In the genomic region with DNA sequence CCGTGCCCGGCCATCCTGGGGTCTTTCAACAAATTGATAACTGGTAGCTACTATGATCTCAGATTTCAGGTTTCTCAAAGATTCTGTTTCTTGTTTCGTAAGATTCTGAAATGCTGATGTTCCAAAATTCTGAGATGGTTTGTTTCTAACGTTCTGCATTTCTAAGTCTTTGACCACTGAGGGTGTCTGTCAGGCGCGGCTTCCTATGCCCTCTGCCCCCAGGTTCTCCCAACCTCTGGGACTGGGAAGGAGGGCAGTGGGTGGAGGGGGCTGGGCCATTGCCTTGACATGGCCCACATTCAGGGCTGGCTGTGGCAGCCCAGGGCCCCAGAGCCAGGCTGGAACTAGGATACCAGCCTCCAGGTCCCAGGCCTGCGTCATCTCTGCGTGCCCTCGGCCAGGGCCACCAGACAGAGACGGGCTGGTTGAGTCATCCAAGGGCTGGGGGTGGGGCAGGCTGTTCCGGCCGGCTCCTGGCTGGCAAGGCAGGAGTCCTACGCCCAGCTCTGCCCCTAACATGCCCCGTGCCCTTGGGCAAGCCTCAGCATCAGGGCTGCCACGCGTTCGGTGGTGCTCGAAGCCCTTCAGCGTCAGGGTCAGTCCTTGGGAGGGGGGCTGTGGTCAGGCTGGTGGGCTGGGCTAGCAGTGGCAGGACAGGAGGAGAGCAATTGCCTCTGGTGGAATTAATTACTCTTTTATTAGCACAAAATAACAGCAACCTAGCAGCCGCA, we compare ENCODE assay signal across 1 cellular context.
TF ChIP-seq lines count a peak whose summit lies in the region.

No MANE protein-coding gene starts in this region.

TF ChIP-seq in GM23338, 12 proteins besides CTCF, POLR2A, EP300 and RAD21 (continued from another document):
- TF ChIP-seq, protein P1, sequence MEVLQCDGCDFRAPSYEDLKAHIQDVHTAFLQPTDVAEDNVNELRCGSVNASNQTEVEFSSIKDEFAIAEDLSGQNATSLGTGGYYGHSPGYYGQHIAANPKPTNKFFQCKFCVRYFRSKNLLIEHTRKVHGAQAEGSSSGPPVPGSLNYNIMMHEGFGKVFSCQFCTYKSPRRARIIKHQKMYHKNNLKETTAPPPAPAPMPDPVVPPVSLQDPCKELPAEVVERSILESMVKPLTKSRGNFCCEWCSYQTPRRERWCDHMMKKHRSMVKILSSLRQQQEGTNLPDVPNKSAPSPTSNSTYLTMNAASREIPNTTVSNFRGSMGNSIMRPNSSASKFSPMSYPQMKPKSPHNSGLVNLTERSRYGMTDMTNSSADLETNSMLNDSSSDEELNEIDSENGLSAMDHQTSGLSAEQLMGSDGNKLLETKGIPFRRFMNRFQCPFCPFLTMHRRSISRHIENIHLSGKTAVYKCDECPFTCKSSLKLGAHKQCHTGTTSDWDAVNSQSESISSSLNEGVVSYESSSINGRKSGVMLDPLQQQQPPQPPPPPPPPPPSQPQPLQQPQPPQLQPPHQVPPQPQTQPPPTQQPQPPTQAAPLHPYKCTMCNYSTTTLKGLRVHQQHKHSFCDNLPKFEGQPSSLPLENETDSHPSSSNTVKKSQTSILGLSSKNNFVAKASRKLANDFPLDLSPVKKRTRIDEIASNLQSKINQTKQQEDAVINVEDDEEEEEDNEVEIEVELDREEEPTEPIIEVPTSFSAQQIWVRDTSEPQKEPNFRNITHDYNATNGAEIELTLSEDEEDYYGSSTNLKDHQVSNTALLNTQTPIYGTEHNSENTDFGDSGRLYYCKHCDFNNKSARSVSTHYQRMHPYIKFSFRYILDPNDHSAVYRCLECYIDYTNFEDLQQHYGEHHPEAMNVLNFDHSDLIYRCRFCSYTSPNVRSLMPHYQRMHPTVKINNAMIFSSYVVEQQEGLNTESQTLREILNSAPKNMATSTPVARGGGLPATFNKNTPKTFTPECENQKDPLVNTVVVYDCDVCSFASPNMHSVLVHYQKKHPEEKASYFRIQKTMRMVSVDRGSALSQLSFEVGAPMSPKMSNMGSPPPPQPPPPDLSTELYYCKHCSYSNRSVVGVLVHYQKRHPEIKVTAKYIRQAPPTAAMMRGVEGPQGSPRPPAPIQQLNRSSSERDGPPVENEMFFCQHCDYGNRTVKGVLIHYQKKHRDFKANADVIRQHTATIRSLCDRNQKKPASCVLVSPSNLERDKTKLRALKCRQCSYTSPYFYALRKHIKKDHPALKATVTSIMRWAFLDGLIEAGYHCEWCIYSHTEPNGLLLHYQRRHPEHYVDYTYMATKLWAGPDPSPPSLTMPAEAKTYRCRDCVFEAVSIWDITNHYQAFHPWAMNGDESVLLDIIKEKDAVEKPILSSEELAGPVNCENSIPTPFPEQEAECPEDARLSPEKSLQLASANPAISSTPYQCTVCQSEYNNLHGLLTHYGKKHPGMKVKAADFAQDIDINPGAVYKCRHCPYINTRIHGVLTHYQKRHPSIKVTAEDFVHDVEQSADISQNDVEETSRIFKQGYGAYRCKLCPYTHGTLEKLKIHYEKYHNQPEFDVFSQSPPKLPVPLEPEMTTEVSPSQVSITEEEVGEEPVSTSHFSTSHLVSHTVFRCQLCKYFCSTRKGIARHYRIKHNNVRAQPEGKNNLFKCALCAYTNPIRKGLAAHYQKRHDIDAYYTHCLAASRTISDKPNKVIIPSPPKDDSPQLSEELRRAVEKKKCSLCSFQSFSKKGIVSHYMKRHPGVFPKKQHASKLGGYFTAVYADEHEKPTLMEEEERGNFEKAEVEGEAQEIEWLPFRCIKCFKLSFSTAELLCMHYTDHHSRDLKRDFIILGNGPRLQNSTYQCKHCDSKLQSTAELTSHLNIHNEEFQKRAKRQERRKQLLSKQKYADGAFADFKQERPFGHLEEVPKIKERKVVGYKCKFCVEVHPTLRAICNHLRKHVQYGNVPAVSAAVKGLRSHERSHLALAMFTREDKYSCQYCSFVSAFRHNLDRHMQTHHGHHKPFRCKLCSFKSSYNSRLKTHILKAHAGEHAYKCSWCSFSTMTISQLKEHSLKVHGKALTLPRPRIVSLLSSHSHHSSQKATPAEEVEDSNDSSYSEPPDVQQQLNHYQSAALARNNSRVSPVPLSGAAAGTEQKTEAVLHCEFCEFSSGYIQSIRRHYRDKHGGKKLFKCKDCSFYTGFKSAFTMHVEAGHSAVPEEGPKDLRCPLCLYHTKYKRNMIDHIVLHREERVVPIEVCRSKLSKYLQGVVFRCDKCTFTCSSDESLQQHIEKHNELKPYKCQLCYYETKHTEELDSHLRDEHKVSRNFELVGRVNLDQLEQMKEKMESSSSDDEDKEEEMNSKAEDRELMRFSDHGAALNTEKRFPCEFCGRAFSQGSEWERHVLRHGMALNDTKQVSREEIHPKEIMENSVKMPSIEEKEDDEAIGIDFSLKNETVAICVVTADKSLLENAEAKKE (CRISPR knock-in tag; IDR thresholded peaks at IDR 0.05), result no peak
- no peak for TF ChIP-seq CREB1 (CRISPR knock-in tag; IDR thresholded peaks at IDR 0.05; ENCODE audit: low read depth)
- TF ChIP-seq, protein P2, sequence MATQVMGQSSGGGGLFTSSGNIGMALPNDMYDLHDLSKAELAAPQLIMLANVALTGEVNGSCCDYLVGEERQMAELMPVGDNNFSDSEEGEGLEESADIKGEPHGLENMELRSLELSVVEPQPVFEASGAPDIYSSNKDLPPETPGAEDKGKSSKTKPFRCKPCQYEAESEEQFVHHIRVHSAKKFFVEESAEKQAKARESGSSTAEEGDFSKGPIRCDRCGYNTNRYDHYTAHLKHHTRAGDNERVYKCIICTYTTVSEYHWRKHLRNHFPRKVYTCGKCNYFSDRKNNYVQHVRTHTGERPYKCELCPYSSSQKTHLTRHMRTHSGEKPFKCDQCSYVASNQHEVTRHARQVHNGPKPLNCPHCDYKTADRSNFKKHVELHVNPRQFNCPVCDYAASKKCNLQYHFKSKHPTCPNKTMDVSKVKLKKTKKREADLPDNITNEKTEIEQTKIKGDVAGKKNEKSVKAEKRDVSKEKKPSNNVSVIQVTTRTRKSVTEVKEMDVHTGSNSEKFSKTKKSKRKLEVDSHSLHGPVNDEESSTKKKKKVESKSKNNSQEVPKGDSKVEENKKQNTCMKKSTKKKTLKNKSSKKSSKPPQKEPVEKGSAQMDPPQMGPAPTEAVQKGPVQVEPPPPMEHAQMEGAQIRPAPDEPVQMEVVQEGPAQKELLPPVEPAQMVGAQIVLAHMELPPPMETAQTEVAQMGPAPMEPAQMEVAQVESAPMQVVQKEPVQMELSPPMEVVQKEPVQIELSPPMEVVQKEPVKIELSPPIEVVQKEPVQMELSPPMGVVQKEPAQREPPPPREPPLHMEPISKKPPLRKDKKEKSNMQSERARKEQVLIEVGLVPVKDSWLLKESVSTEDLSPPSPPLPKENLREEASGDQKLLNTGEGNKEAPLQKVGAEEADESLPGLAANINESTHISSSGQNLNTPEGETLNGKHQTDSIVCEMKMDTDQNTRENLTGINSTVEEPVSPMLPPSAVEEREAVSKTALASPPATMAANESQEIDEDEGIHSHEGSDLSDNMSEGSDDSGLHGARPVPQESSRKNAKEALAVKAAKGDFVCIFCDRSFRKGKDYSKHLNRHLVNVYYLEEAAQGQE (IDR thresholded peaks at IDR 0.05; ENCODE audit: unreplicated experiment), result no peak
- TF ChIP-seq JUNB (IDR thresholded peaks at IDR 0.05; ENCODE audit: unreplicated experiment), result no peak
- TF ChIP-seq, protein P3, sequence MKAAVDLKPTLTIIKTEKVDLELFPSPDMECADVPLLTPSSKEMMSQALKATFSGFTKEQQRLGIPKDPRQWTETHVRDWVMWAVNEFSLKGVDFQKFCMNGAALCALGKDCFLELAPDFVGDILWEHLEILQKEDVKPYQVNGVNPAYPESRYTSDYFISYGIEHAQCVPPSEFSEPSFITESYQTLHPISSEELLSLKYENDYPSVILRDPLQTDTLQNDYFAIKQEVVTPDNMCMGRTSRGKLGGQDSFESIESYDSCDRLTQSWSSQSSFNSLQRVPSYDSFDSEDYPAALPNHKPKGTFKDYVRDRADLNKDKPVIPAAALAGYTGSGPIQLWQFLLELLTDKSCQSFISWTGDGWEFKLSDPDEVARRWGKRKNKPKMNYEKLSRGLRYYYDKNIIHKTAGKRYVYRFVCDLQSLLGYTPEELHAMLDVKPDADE (IDR thresholded peaks at IDR 0.05), result no peak
- no peak for TF ChIP-seq STAT1 (IDR thresholded peaks at IDR 0.05; ENCODE audit: unreplicated experiment)
- TF ChIP-seq ZNF114 (CRISPR knock-in tag; IDR thresholded peaks at IDR 0.05), result no peak
- TF ChIP-seq EZH2 (IDR thresholded peaks at IDR 0.05; ENCODE audit: low read depth, unreplicated experiment), result no peak
TF ChIP-seq in GM23338: peak in this region for 0.
